ENCODE assay signal across 1 cellular context in genomic region chr18:47265197-47265596, GRCh38.
TF ChIP-seq lines count a peak whose summit lies in the region.

No MANE protein-coding gene starts in this region.

TF ChIP-seq in IMR-90, 13 proteins besides CTCF, POLR2A, EP300 and RAD21:
- TF ChIP-seq NFE2L2 (IDR thresholded peaks at IDR 0.05; ENCODE audit: low read depth, low read length) = no peak
- no peak for TF ChIP-seq USF2 (IDR thresholded peaks at IDR 0.05; ENCODE audit: low read depth, low read length)
- TF ChIP-seq MAZ (IDR thresholded peaks at IDR 0.05; ENCODE audit: borderline replicate concordance, low read depth, low read length) = no peak
- TF ChIP-seq SMC3 (IDR thresholded peaks at IDR 0.05; ENCODE audit: low read depth, low read length) = no peak
- TF ChIP-seq CHD1 (IDR thresholded peaks at IDR 0.05; ENCODE audit: low read depth, low read length) = no peak
- TF ChIP-seq MAFK (IDR thresholded peaks at IDR 0.05; ENCODE audit: low read depth, low read length) = no peak
- no peak for TF ChIP-seq ELK1 (IDR thresholded peaks at IDR 0.05; ENCODE audit: borderline replicate concordance, low read depth, low read length)
- TF ChIP-seq RFX5 (IDR thresholded peaks at IDR 0.05; ENCODE audit: low read depth, low read length) = no peak
- no peak for TF ChIP-seq CEBPB (IDR thresholded peaks at IDR 0.05; ENCODE audit: low read depth, low read length)
- no peak for TF ChIP-seq BHLHE40 (IDR thresholded peaks at IDR 0.05; ENCODE audit: low read depth, low read length)
- TF ChIP-seq FOS (IDR thresholded peaks at IDR 0.05; ENCODE audit: low read depth, low read length) = no peak
- no peak for TF ChIP-seq RCOR1 (IDR thresholded peaks at IDR 0.05; ENCODE audit: insufficient replicate concordance, low read length)
- no peak for TF ChIP-seq MXI1 (IDR thresholded peaks at IDR 0.05; ENCODE audit: borderline replicate concordance, low read depth, low read length)
